ENCODE assay signal across 8 cellular contexts in the genomic region with DNA sequence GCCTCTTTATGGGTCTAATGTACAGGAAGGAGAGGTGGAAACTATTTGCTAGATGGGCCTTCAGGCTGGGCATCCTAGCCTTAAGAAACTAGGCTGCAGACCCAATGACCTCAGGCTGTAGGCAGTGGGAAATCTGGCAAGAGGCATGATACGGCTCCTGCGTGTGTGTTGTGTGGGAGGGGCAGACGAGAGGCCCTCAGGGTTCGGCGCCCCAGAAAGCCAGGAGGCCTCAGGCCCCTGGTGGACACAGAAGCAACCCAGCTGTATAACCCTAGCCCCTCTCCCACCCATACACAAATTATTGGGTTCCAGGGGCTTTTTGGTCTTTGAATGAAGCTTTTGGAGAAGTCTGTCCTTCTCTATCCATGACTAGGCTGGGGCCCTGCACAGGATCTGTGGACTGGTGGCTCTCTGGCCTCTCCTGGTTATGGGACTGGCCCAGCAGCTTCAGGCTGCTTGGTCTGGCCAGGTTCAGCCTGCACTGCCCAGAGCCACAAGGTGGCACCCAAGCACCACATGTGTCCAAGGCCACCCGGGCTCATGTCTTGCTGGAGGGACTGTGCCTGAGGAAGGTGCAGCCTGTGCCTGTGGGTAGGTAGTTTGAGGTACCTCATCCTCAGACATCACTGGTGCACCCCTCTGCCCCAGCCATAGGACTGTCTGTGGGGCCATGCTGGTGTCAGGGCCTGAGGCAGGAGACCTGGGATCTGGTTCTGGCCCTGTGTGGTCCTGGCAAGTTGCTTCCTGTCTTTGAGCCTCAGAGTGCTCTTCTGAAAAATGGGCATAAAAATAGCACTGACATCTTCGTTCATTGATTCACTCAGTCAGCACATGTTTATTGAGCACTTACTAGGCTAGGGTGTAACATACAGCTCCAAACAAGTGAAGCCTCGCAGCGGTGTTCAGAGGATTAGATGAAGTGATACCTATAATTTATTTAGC.
DNase-seq lines count a peak whose midpoint lies in the region; ATAC-seq lines count a peak whose summit lies in the region.

No MANE protein-coding gene starts in this region.

- ATAC-seq in GM18873 (IDR thresholded peaks at IDR 0.05; ENCODE audit: low FRiP score, unreplicated experiment) (peak; percentile 50), HG03159 (IDR thresholded peaks at IDR 0.05; ENCODE audit: unreplicated experiment) (peak; percentile 77)

- DNase-seq in D341Med (ENCODE audit: low spot score) (peak; percentile 75), NCI-H774 (lab: John Stamatoyannopoulos, UW) (peak; percentile 38), anterior cingulate cortex (lab: John Stamatoyannopoulos, UW) (peak in 36 of 58 donors; percentile 5 to 62 (median 24)), hippocampal formation (lab: John Stamatoyannopoulos, UW) (peak; percentile 1 to 30), activated gamma-delta T cell (lab: John Stamatoyannopoulos, UW) (no peak)
- DNase-seq in stimulated activated CD4-positive, alpha-beta T cell treated with anti-CD3 and anti-CD28 coated beads, Interleukin-4, amount 100 ng/mL, for 4 hours, result peak; percentile 6 to 17
